In genomic region chr21:38798081-38798480, GRCh38 we compare ENCODE assay signal across 1 cellular context.
TF ChIP-seq lines count a peak whose summit lies in the region.

No MANE protein-coding gene starts in this region.

TF ChIP-seq in IMR-90, 13 proteins besides CTCF, POLR2A, EP300 and RAD21:
- TF ChIP-seq, protein P1, sequence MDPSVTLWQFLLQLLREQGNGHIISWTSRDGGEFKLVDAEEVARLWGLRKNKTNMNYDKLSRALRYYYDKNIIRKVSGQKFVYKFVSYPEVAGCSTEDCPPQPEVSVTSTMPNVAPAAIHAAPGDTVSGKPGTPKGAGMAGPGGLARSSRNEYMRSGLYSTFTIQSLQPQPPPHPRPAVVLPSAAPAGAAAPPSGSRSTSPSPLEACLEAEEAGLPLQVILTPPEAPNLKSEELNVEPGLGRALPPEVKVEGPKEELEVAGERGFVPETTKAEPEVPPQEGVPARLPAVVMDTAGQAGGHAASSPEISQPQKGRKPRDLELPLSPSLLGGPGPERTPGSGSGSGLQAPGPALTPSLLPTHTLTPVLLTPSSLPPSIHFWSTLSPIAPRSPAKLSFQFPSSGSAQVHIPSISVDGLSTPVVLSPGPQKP (IDR thresholded peaks at IDR 0.05; ENCODE audit: borderline replicate concordance, low read depth, low read length), result no peak
- no peak for TF ChIP-seq CHD1 (IDR thresholded peaks at IDR 0.05; ENCODE audit: low read depth, low read length)
- no peak for TF ChIP-seq SMC3 (IDR thresholded peaks at IDR 0.05; ENCODE audit: low read depth, low read length)
- no peak for TF ChIP-seq NFE2L2 (IDR thresholded peaks at IDR 0.05; ENCODE audit: low read depth, low read length)
- no peak for TF ChIP-seq BHLHE40 (IDR thresholded peaks at IDR 0.05; ENCODE audit: low read depth, low read length)
- no peak for TF ChIP-seq MXI1 (IDR thresholded peaks at IDR 0.05; ENCODE audit: borderline replicate concordance, low read depth, low read length)
- TF ChIP-seq MAFK (IDR thresholded peaks at IDR 0.05; ENCODE audit: low read depth, low read length), result no peak
TF ChIP-seq in IMR-90: peak in this region for 0.
